ENCODE assay signal across 34 cellular contexts in genomic region chr2:77418537-77418936, GRCh38.
"Had no signal": no experiment of that assay in that cellular context is flagged by ENCODE, and none has a peak within 500 bp of the region (broad histone marks: within the 10 kb centered on the region; RNA-seq: fewer than 3 reads in every experiment).

No MANE protein-coding gene starts in this region.

- H3K9me3 ChIP-seq: Peyer's patch, SJSA1, SK-N-SH had no signal

- H3K9ac ChIP-seq: KMS-11, SK-N-SH had no signal

- H3K27ac ChIP-seq: KMS-11, Peyer's patch, SJSA1, VCaP had no signal

- H3K4me2 ChIP-seq: KMS-11, SK-N-SH had no signal

- H3K27me3 ChIP-seq: Peyer's patch, SJSA1 had no signal

- FAIRE-seq: bronchial epithelial cell, TTC549 had no signal

- ATAC-seq: activated naive CD8-positive, alpha-beta T cell treated with anti-CD3 and anti-CD28 coated beads, Interleukin-2, amount 50 U/mL, for 24 hours; activated T-cell treated with anti-CD3 and anti-CD28 coated beads, Interleukin-2, amount 50 U/mL, for 4 hours; PC-3 had no signal

- DNase-seq: activated B cell treated with CpG ODN at 0.5 μM for 24 hours; activated CD4-positive, alpha-beta memory T cell treated with anti-CD3 and anti-CD28 coated beads for 36 hours; activated CD4-positive, alpha-beta T cell treated with anti-CD3 and anti-CD28 coated beads for 4 hours; activated CD4-positive, alpha-beta T cell treated with anti-CD3 and anti-CD28 coated beads, Interleukin-2, amount 50 U/mL, for 1 hour; activated CD4-positive, CD25-positive, alpha-beta regulatory T cell treated with anti-CD3 and anti-CD28 coated beads, Interleukin-2, amount 50 U/mL, for 72 hours; activated CD8-positive, alpha-beta memory T cell treated with anti-CD3 and anti-CD28 coated beads, Interleukin-2, amount 50 U/mL, for 4 hours; activated gamma-delta T cell treated with Interleukin-2 at 50 U/mL for 16 hours; activated naive CD4-positive, alpha-beta T cell treated with anti-CD3 and anti-CD28 coated beads for 36 hours; activated naive CD8-positive, alpha-beta T cell treated with anti-CD3 and anti-CD28 coated beads, Interleukin-2, amount 50 U/mL, for 24 hours; activated T-cell treated with anti-CD3 and anti-CD28 coated beads for 4 hours; activated T-cell treated with anti-CD3 and anti-CD28 coated beads, Interleukin-2, amount 50 U/mL, for 4 hours; anterior cingulate cortex; caudate nucleus; MM.1S; MV-4-11; NCI-H1092; NCI-H1436 treated with DMSO at 0.1 percent for 48 hours; NCI-H1694 treated with DMSO at 0.1 percent for 48 hours; NCI-H2029; NCI-H2171 treated with DMSO at 0.1 percent for 48 hours; NCI-H2227 treated with DMSO at 0.1 percent for 48 hours; NCI-H446; NCI-H510A treated with DMSO at 0.1 percent for 48 hours; NCI-H69; PC-3; Peyer's patch; RPMI8226; SHP77 treated with DMSO at 0.1 percent for 48 hours; SK-N-SH had no signal

- H3K4me1 ChIP-seq: Peyer's patch, SJSA1 had no signal

- H3K4me3 ChIP-seq: Peyer's patch, SJSA1 had no signal

- H3K36me3 ChIP-seq: Peyer's patch, SJSA1 had no signal
